ENCODE assay signal across 1 cellular context in the genomic region with DNA sequence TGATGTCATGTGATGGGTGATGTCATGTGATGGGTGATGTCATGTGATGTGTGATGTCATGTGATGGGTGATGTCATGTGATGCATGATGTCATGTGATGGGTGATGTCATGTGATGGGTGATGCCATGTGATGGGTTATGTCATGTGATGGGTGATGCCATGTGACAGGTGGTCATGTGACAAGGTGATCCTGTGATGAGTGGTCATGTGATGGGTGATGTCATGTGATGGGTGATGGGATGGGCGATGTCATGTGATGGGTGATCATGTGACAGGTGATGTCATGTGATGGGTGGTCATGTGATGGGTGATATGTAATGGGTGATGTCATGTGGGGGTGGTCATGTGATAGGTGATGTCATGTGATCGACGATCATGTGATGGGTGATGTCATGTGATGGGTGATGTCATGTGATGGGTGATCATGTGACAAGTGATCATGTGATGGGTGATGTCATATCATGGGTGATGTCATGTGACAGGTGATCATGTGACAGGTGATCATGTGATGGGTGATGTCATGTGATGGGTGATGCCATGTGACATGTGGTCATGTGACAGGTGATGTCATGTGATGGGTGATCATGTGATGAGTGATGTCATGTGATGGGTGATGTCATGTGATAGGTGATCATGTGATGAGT.
TF ChIP-seq lines count a peak whose summit lies in the region.

No MANE protein-coding gene starts in this region.

TF ChIP-seq in HEK293, 187 proteins besides CTCF, POLR2A, EP300 and RAD21 (continued from another document and continues in another):
- TF ChIP-seq ZNF354C (tag by site-specific recombination; IDR thresholded peaks at IDR 0.05; ENCODE audit: borderline replicate concordance, low read depth): peak; percentile 94
- TF ChIP-seq ZNF449 (tag by site-specific recombination; IDR thresholded peaks at IDR 0.05): no peak
- TF ChIP-seq ZNF785 (tag by site-specific recombination; IDR thresholded peaks at IDR 0.05): peak; percentile 99
- TF ChIP-seq ZNF792 (tag by site-specific recombination; IDR thresholded peaks at IDR 0.05): 0 out of 2 replicates have a peak, but pooled peaks have one; percentile 9
- TF ChIP-seq ZNF140 (tag by site-specific recombination; IDR thresholded peaks at IDR 0.05): peak; percentile 36
- peak; percentile 92; the same call in 1 of the 2 replicates for TF ChIP-seq ZNF114 (tag by site-specific recombination; IDR thresholded peaks at IDR 0.05)
- TF ChIP-seq, protein P1, sequence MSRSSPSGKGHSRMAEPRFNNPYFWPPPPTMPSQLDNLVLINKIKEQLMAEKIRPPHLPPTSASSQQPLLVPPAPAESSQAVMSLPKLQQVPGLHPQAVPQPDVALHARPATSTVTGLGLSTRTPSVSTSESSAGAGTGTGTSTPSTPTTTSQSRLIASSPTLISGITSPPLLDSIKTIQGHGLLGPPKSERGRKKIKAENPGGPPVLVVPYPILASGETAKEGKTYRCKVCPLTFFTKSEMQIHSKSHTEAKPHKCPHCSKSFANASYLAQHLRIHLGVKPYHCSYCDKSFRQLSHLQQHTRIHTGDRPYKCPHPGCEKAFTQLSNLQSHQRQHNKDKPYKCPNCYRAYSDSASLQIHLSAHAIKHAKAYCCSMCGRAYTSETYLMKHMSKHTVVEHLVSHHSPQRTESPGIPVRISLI (tag by site-specific recombination; IDR thresholded peaks at IDR 0.05): peak; percentile 89
- TF ChIP-seq ZNF560 (tag by site-specific recombination; IDR thresholded peaks at IDR 0.05; ENCODE audit: borderline replicate concordance): no peak
- TF ChIP-seq ZNF18 (tag by site-specific recombination; IDR thresholded peaks at IDR 0.05): no peak
- TF ChIP-seq ZNF133 (tag by site-specific recombination; IDR thresholded peaks at IDR 0.05): peak; percentile 52
- peak; percentile 100 for TF ChIP-seq ATF2 (tag by site-specific recombination; IDR thresholded peaks at IDR 0.05; ENCODE audit: low read depth)
- TF ChIP-seq KLF17 (tag by site-specific recombination; IDR thresholded peaks at IDR 0.05): peak; percentile 99
- TF ChIP-seq ZNF645 (tag by site-specific recombination; IDR thresholded peaks at IDR 0.05): peak; percentile 35; the same call in 1 of the 2 replicates
- no peak for TF ChIP-seq ZSCAN30 (tag by site-specific recombination; IDR thresholded peaks at IDR 0.05)
- TF ChIP-seq FEZF1 (tag by site-specific recombination; IDR thresholded peaks at IDR 0.05): peak; percentile 27
- TF ChIP-seq, protein P2, sequence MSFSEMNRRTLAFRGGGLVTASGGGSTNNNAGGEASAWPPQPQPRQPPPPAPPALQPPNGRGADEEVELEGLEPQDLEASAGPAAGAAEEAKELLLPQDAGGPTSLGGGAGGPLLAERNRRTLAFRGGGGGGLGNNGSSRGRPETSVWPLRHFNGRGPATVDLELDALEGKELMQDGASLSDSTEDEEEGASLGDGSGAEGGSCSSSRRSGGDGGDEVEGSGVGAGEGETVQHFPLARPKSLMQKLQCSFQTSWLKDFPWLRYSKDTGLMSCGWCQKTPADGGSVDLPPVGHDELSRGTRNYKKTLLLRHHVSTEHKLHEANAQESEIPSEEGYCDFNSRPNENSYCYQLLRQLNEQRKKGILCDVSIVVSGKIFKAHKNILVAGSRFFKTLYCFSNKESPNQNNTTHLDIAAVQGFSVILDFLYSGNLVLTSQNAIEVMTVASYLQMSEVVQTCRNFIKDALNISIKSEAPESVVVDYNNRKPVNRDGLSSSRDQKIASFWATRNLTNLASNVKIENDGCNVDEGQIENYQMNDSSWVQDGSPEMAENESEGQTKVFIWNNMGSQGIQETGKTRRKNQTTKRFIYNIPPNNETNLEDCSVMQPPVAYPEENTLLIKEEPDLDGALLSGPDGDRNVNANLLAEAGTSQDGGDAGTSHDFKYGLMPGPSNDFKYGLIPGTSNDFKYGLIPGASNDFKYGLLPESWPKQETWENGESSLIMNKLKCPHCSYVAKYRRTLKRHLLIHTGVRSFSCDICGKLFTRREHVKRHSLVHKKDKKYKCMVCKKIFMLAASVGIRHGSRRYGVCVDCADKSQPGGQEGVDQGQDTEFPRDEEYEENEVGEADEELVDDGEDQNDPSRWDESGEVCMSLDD (tag by site-specific recombination; IDR thresholded peaks at IDR 0.05): peak; percentile 83
- TF ChIP-seq ZNF585B (tag by site-specific recombination; IDR thresholded peaks at IDR 0.05): no peak
- TF ChIP-seq, protein P3, sequence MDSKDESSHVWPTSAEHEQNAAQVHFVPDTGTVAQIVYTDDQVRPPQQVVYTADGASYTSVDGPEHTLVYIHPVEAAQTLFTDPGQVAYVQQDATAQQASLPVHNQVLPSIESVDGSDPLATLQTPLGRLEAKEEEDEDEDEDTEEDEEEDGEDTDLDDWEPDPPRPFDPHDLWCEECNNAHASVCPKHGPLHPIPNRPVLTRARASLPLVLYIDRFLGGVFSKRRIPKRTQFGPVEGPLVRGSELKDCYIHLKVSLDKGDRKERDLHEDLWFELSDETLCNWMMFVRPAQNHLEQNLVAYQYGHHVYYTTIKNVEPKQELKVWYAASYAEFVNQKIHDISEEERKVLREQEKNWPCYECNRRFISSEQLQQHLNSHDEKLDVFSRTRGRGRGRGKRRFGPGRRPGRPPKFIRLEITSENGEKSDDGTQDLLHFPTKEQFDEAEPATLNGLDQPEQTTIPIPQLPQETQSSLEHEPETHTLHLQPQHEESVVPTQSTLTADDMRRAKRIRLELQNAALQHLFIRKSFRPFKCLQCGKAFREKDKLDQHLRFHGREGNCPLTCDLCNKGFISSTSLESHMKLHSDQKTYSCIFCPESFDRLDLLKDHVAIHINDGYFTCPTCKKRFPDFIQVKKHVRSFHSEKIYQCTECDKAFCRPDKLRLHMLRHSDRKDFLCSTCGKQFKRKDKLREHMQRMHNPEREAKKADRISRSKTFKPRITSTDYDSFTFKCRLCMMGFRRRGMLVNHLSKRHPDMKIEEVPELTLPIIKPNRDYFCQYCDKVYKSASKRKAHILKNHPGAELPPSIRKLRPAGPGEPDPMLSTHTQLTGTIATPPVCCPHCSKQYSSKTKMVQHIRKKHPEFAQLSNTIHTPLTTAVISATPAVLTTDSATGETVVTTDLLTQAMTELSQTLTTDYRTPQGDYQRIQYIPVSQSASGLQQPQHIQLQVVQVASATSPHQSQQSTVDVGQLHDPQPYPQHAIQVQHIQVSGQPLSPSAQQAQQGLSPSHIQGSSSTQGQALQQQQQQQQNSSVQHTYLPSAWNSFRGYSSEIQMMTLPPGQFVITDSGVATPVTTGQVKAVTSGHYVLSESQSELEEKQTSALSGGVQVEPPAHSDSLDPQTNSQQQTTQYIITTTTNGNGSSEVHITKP (tag by site-specific recombination; IDR thresholded peaks at IDR 0.05): peak; percentile 42; the same call in 1 of the 2 replicates
- TF ChIP-seq ZNF623 (tag by site-specific recombination; IDR thresholded peaks at IDR 0.05): peak; percentile 81
- no peak for TF ChIP-seq ZNF510 (tag by site-specific recombination; IDR thresholded peaks at IDR 0.05; ENCODE audit: insufficient replicate concordance)
- TF ChIP-seq ZNF654 (tag by site-specific recombination; IDR thresholded peaks at IDR 0.05; ENCODE audit: low read depth): peak; percentile 1
- TF ChIP-seq SCRT1 (tag by site-specific recombination; IDR thresholded peaks at IDR 0.05; ENCODE audit: borderline replicate concordance): peak; percentile 77
- TF ChIP-seq ZSCAN18 (tag by site-specific recombination; IDR thresholded peaks at IDR 0.05): peak; percentile 93
- peak; percentile 100 for TF ChIP-seq ZNF391 (tag by site-specific recombination; IDR thresholded peaks at IDR 0.05; ENCODE audit: borderline replicate concordance, low read depth)
- peak; percentile 72 for TF ChIP-seq SP2 (tag by site-specific recombination; IDR thresholded peaks at IDR 0.05)
- TF ChIP-seq ZSCAN16 (tag by site-specific recombination; IDR thresholded peaks at IDR 0.05): no peak
- TF ChIP-seq ZNF670 (tag by site-specific recombination; IDR thresholded peaks at IDR 0.05; ENCODE audit: low read depth): peak; percentile 93
- no peak for TF ChIP-seq ZNF561 (tag by site-specific recombination; IDR thresholded peaks at IDR 0.05; ENCODE audit: borderline replicate concordance)
- peak; percentile 92 for TF ChIP-seq SP3 (tag by site-specific recombination; IDR thresholded peaks at IDR 0.05)
- TF ChIP-seq, protein P4, sequence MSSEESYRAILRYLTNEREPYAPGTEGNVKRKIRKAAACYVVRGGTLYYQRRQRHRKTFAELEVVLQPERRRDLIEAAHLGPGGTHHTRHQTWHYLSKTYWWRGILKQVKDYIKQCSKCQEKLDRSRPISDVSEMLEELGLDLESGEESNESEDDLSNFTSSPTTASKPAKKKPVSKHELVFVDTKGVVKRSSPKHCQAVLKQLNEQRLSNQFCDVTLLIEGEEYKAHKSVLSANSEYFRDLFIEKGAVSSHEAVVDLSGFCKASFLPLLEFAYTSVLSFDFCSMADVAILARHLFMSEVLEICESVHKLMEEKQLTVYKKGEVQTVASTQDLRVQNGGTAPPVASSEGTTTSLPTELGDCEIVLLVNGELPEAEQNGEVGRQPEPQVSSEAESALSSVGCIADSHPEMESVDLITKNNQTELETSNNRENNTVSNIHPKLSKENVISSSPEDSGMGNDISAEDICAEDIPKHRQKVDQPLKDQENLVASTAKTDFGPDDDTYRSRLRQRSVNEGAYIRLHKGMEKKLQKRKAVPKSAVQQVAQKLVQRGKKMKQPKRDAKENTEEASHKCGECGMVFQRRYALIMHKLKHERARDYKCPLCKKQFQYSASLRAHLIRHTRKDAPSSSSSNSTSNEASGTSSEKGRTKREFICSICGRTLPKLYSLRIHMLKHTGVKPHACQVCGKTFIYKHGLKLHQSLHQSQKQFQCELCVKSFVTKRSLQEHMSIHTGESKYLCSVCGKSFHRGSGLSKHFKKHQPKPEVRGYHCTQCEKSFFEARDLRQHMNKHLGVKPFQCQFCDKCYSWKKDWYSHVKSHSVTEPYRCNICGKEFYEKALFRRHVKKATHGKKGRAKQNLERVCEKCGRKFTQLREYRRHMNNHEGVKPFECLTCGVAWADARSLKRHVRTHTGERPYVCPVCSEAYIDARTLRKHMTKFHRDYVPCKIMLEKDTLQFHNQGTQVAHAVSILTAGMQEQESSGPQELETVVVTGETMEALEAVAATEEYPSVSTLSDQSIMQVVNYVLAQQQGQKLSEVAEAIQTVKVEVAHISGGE (tag by site-specific recombination; conservative IDR thresholded peaks at IDR 0.05; ENCODE audit: low read depth): no peak
- 0 out of 2 replicates have a peak, but pooled peaks have one; percentile 6 for TF ChIP-seq ZNF112 (tag by site-specific recombination; IDR thresholded peaks at IDR 0.05)
- TF ChIP-seq MEIS1 (CRISPR knock-in tag; IDR thresholded peaks at IDR 0.05; ENCODE audit: borderline replicate concordance): no peak
- no peak for TF ChIP-seq MZF1 (tag by site-specific recombination; IDR thresholded peaks at IDR 0.05; ENCODE audit: borderline replicate concordance)
- TF ChIP-seq SCRT2 (tag by site-specific recombination; IDR thresholded peaks at IDR 0.05): peak; percentile 93
- peak; percentile 64; the same call in 1 of the 2 replicates for TF ChIP-seq ZNF664 (tag by site-specific recombination; IDR thresholded peaks at IDR 0.05)
